Comparison of ENCODE assay signal across 8 cellular contexts in the genomic region with DNA sequence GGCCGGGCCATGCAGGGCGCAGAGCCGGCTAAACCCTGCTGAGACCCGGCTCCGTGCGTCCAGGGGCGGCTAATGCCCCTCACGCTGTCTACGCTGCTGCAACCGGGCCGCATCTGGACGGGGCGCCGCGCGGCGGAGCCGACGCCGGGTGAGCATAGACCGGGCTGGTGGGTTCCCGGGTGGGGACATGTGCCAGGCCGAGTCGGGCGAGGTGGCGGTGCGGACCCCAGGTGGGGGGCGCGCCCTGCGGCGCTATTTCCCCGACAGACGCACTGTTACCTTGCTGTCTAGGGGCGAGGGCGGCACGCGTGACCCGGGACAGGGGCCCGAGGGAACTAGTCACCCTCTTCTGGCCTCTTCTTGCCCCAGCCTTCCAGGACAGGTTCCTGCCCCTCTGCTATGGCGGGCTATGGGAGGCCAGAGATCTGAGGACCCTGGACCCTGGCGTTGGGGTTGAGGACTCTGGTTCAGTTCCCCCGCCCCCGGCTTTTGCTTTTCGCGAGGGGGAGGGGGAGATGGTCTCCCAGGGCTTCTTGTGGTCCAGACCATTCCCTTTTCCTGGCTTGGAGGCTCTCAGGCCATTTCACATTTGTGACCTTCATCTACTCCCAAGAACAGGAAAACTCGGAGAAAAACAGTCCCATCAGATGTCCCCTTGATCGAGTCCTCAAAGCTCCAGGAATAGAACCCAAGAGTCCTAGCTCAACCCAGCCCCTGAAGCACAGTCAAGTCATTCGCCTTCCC. TPM values are rescaled to one million over a fixed set of nuclear protein-coding genes. Genes with fewer than 3 reads are reported as not detected.
DNase-seq lines count a peak whose midpoint lies in the region; ATAC-seq and TF ChIP-seq lines count a peak whose summit lies in the region.

No MANE protein-coding gene starts in this region.

- H3K9me3 Mint-ChIP-seq in activated naive CD4-positive, alpha-beta T cell treated with anti-CD3 and anti-CD28 coated beads, Interleukin-2, amount 50 U/mL, for 24 hours = no peaks in the 10 kb centered on the region

- no peak for TF ChIP-seq CTCF in spleen (IDR thresholded peaks at IDR 0.05 in 8 of 11, conservative IDR thresholded peaks at IDR 0.05 in 3 of 11)

- H3K9me3 ChIP-seq in iPS-18c (ENCODE audit: control insufficient read depth, insufficient read depth, low read length) = no peaks in the 10 kb centered on the region
- H3K9me3 ChIP-seq in spleen = no peaks in the 10 kb centered on the region

- H3K27ac Mint-ChIP-seq in activated naive CD4-positive, alpha-beta T cell treated with anti-CD3 and anti-CD28 coated beads, Interleukin-2, amount 50 U/mL, for 24 hours = peak overlapping the region; percentile 91

- H3K4me3 ChIP-seq in iPS-18c (ENCODE audit: insufficient read depth, low read depth, low read length) = peak overlapping the region; percentile 86
- H3K4me3 ChIP-seq in spleen = peak overlapping the region; percentile 66 to 96 (median 78)

- ATAC-seq in HG03457 (IDR thresholded peaks at IDR 0.05; ENCODE audit: unreplicated experiment) = peak; percentile 21

- peaks cover 9% of the 10 kb centered on the region for H3K4me1 Mint-ChIP-seq in activated naive CD4-positive, alpha-beta T cell treated with anti-CD3 and anti-CD28 coated beads, Interleukin-2, amount 50 U/mL, for 24 hours

- H3K36me3 ChIP-seq in spleen = peaks cover 0 to 37% (median 25%) of the 10 kb centered on the region in 6 donors

- H3K27me3 ChIP-seq in spleen (replicated peaks in 1 of 7) = no peaks in the 10 kb centered on the region

- H3K36me3 Mint-ChIP-seq in activated naive CD4-positive, alpha-beta T cell treated with anti-CD3 and anti-CD28 coated beads, Interleukin-2, amount 50 U/mL, for 24 hours = no peaks in the 10 kb centered on the region

- H3K4me3 Mint-ChIP-seq in activated naive CD4-positive, alpha-beta T cell treated with anti-CD3 and anti-CD28 coated beads, Interleukin-2, amount 50 U/mL, for 24 hours = peak overlapping the region; percentile 92

- peaks cover 7 to 26% (median 19%) of the 10 kb centered on the region in 6 donors for H3K4me1 ChIP-seq in spleen

- no peaks in the 10 kb centered on the region for H3K27me3 Mint-ChIP-seq in activated naive CD4-positive, alpha-beta T cell treated with anti-CD3 and anti-CD28 coated beads, Interleukin-2, amount 50 U/mL, for 24 hours

- intact Hi-C loops in spleen (cut with DNase I; ENCODE audit: low total_unique reads) = no loop called here

- 0 to 3% (median 1%) methylated on average over 37 to 48 of the region's 48 CpGs for WGBS in spleen, 5 donors

- DNase-seq in activated naive CD4-positive, alpha-beta T cell treated with Interleukin-2 at 50 U/mL for 16 hours = peak; percentile 28
- no peak for DNase-seq in activated naive CD4-positive, alpha-beta T cell treated with anti-CD3 and anti-CD28 coated beads, Interleukin-2, amount 50 U/mL, for 16 hours
- DNase-seq in spleen (no peak), globus pallidus (ENCODE audit: low spot score) (no peak), AML-193 (lab: John Stamatoyannopoulos, UW) (no peak)

- peak overlapping the region in 6 of 8 donors; percentile 73 to 89 (median 81) for H3K27ac ChIP-seq in spleen

- no peak for TF ChIP-seq POLR2A in spleen (IDR thresholded peaks at IDR 0.05)

RNA-seq across cellular contexts. Expression of a gene that starts 0.5 kb away (rescaled TPM):
- 10 to 100 TPM in 6 of 7 donors, 1 to 10 TPM in 1; 9.6 to 14.2 (median 11.8) TPM for total RNA-seq in spleen
- polyA plus RNA-seq in spleen = 10 to 100 TPM in 1 of 3 donors, 1 to 10 TPM in 2; 8.4 to 15.5 (median 8.5) TPM

RNA-seq across cellular contexts. Expression of a gene that starts 18.2 kb away (rescaled TPM):
- 10 to 100 TPM; 23.9 to 53.8 (median 37.3) TPM for total RNA-seq in spleen
- polyA plus RNA-seq in spleen = 10 to 100 TPM; 39.2 to 63.7 (median 54.7) TPM

RNA-seq across cellular contexts. Expression of a gene that starts 18.6 kb away (rescaled TPM):
- total RNA-seq in spleen = 10 to 100 TPM in 5 of 7 donors, 1 to 10 TPM in 2; 9.0 to 19.2 (median 16.3) TPM
- 10 to 100 TPM; 11.8 to 15.3 (median 14.1) TPM for polyA plus RNA-seq in spleen

RNA-seq across cellular contexts. Expression of a gene that starts 30.3 kb away (rescaled TPM):
- 10 to 100 TPM; 32.9 to 58.1 (median 43.8) TPM for total RNA-seq in spleen
- 10 to 100 TPM; 28.1 to 47.9 (median 47.9) TPM for polyA plus RNA-seq in spleen
